8 cellular contexts compared by ENCODE assay signal in the genomic region with DNA sequence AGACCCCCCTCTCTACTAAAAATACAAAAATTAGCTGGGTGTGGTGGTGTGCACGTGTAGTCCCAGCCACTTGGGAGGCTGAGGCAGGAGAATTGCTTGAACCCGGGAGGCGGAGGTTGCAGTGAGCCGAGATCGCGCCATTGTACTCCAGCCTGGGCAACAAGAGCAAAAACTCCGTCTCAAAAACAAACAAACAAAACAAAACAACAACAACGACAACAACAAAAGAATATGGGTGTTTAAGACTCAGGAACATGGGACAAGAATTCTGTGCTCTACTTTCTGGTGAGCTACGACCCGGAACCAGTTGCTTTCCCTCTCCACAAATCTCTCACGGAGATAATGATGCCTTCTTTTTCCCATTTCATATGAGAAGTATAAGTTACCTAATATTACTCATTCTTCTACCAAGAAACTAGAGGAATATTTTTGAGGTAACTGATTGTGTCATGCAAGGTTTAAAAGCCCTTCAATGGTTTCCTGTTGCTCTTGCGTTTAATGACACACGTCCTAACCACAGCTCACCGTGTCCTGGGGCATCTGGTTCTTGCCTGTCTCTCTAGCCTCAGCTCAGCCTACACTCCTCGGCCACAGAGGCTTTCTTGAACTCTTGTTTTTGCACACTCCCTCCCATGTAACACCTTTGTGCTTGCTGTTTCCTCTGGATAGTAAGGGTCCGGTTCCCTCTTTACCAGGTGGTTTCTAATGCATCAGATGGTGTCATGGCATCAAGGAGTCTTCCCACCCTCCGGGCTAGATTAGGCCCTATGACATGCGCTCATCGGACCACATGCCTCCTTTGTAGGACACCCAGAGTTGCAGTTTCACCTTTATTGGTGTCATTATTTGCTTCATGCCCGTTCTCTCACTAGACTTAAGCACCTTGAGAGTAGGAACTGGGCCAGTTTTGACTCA.
A peak's percentile ranks its signal among the peaks of the same experiment; 100 is the strongest.
DNase-seq lines count a peak whose midpoint lies in the region; ATAC-seq and TF ChIP-seq lines count a peak whose summit lies in the region.

No MANE protein-coding gene starts in this region.

- H3K4me1 Mint-ChIP-seq in glutamatergic neuron (ENCODE audit: low read depth, unreplicated experiment) = peaks cover 2% of the 10 kb centered on the region

- H3K4me3 ChIP-seq in duodenal mucosa (ENCODE audit: low read depth in 1 of 2, low read length in 2 of 2) = no peak overlapping the region
- no peak overlapping the region for H3K4me3 ChIP-seq in left ventricle myocardium inferior

- intact Hi-C loops in left ventricle myocardium inferior (cut with micrococcal nuclease) = no loop called here

- TF ChIP-seq CTCF in glutamatergic neuron (IDR thresholded peaks at IDR 0.05; ENCODE audit: partially characterized antibody, unreplicated experiment) (no peak), left ventricle myocardium inferior (IDR thresholded peaks at IDR 0.05; ENCODE audit: borderline replicate concordance) (no peak)

- peaks cover 4% of the 10 kb centered on the region for H3K9me3 Mint-ChIP-seq in glutamatergic neuron (ENCODE audit: unreplicated experiment)

- no peaks in the 10 kb centered on the region for H3K36me3 ChIP-seq in duodenal mucosa (ENCODE audit: control insufficient read depth in 1 of 2, insufficient read depth in 2 of 2, low read length in 2 of 2)
- H3K36me3 ChIP-seq in left ventricle myocardium inferior = no peaks in the 10 kb centered on the region

- H3K4me1 ChIP-seq in duodenal mucosa (ENCODE audit: control insufficient read depth in 1 of 2, insufficient read depth in 2 of 2, low read length in 2 of 2) (peaks cover 0 to 3% of the 10 kb centered on the region in 2 donors), left ventricle myocardium inferior (peaks cover 4% of the 10 kb centered on the region)

- no peaks in the 10 kb centered on the region for H3K27me3 ChIP-seq in duodenal mucosa (ENCODE audit: control insufficient read depth in 1 of 2, insufficient read depth in 2 of 2, low read length in 2 of 2)
- H3K27me3 ChIP-seq in left ventricle myocardium inferior (ENCODE audit: low read depth) = no peaks in the 10 kb centered on the region

- ATAC-seq in GM18519 (IDR thresholded peaks at IDR 0.05; ENCODE audit: low FRiP score, unreplicated experiment) = peak; percentile 64
- ATAC-seq in HG03025 (IDR thresholded peaks at IDR 0.05; ENCODE audit: low FRiP score, unreplicated experiment) = peak; percentile 58

- no peaks in the 10 kb centered on the region for H3K27me3 Mint-ChIP-seq in glutamatergic neuron (ENCODE audit: unreplicated experiment)

- H3K27ac ChIP-seq in duodenal mucosa (ENCODE audit: low read depth, low read length) (peak overlapping the region; percentile 39), left ventricle myocardium inferior (replicated peaks) (no peak overlapping the region)

- no peak overlapping the region for H3K9ac ChIP-seq in duodenal mucosa (ENCODE audit: low read depth in 1 of 2, low read length in 2 of 2)

- DNase-seq in activated CD4-positive, CD25-positive, alpha-beta regulatory T cell (lab: John Stamatoyannopoulos, UW) = peak; percentile 16 to 32 (median 24)
- DNase-seq in stimulated activated CD8-positive, alpha-beta memory T cell treated with anti-CD3 and anti-CD28 coated beads, Interleukin-4, amount 100 ng/mL, for 1 hour (ENCODE audit: low read depth in 2 of 2, low spot score in 1 of 2) = peak; percentile 29 to 37
- DNase-seq in glutamatergic neuron (no peak), NCI-H1436 treated with DMSO at 0.1 percent for 48 hours (lab: John Stamatoyannopoulos, UW) (no peak), left ventricle myocardium inferior (no peak)

- no peaks in the 10 kb centered on the region for H3K36me3 Mint-ChIP-seq in glutamatergic neuron (ENCODE audit: unreplicated experiment)

- H3K9me3 ChIP-seq in duodenal mucosa (ENCODE audit: control insufficient read depth in 1 of 2, low read length in 2 of 2) (no peaks in the 10 kb centered on the region), left ventricle myocardium inferior (replicated peaks) (no peaks in the 10 kb centered on the region)

- no peak overlapping the region for H3K4me3 Mint-ChIP-seq in glutamatergic neuron (ENCODE audit: unreplicated experiment)

- no peak overlapping the region for H3K27ac Mint-ChIP-seq in glutamatergic neuron (ENCODE audit: unreplicated experiment)

Comparison
In these comparisons a context has a peak if more than half of its experiments do, and no peak if none do; other contexts are left out.
1. DNase-seq: peak in activated CD4-positive, CD25-positive, alpha-beta regulatory T cell (4 of 4) and stimulated activated CD8-positive, alpha-beta memory T cell treated with anti-CD3 and anti-CD28 coated beads, Interleukin-4, amount 100 ng/mL, for 1 hour (2 of 2); none in glutamatergic neuron (single experiment), NCI-H1436 treated with DMSO at 0.1 percent for 48 hours (single experiment) and left ventricle myocardium inferior (single experiment).